ENCODE assay signal across 10 cellular contexts in the genomic region with DNA sequence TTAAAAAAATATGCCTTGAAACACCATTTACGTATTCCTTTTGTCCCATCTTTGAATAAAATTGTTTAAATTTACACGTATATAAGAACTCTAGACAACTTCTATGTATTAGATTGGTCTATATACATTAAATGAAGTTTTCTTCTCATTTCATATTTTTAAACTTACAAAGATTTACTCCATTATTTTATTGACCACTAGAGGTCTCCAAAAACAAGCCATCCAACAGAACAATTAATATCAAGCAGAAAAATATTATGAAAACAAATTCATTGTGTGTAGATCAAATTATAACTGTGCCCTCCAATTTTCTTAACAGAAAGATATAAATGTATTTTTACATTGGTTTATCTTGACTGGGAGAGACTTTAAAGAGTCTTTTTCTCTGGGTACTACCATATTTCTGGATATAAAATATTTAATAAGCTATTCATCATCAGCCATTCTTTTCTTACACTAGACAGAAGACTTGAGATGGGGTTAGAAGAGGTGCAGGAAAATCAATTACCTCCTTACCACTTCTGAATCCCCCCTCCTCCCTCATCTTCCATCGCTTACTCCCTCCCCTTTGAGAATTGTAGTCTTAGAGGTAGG.
A peak's percentile ranks its signal among the peaks of the same experiment; 100 is the strongest.
DNase-seq lines count a peak whose midpoint lies in the region; ATAC-seq and TF ChIP-seq lines count a peak whose summit lies in the region.
"Had no signal": no experiment of that assay in that cellular context is flagged by ENCODE, and none has a peak within 500 bp of the region (broad histone marks: within the 10 kb centered on the region; RNA-seq: fewer than 3 reads in every experiment).

No MANE protein-coding gene starts in this region.

- no peaks in the 10 kb centered on the region for H3K4me1 Mint-ChIP-seq in glutamatergic neuron (ENCODE audit: low read depth, unreplicated experiment)

- no peak for ATAC-seq in Right ventricle myocardium superior (ENCODE audit: poor library complexity)
- no peak for ATAC-seq in GM21367 (IDR thresholded peaks at IDR 0.05; ENCODE audit: unreplicated experiment)
- no peak for ATAC-seq in GM19324 (IDR thresholded peaks at IDR 0.05; ENCODE audit: low FRiP score, unreplicated experiment)
- ATAC-seq: activated T-cell treated with anti-CD3 and anti-CD28 coated beads, Interleukin-2, amount 50 U/mL, for 4 hours had no signal

- H3K4me3 Mint-ChIP-seq in glutamatergic neuron (ENCODE audit: unreplicated experiment) = no peak overlapping the region
- H3K4me3 Mint-ChIP-seq: activated T-cell treated with anti-CD3 and anti-CD28 coated beads, Interleukin-2, amount 50 U/mL, for 4 hours had no signal

- no peak for DNase-seq in left ventricle myocardium inferior
- no peak for DNase-seq in Right ventricle myocardium superior
- DNase-seq in RPMI8226 = peak; percentile 7
- DNase-seq in glutamatergic neuron = no peak
- DNase-seq in COLO668 (lab: John Stamatoyannopoulos, UW; ENCODE audit: unreplicated experiment) = no peak
- no peak for DNase-seq in kidney glomerular epithelial cell (lab: John Stamatoyannopoulos, UW)
- DNase-seq: activated T-cell treated with anti-CD3 and anti-CD28 coated beads, Interleukin-2, amount 50 U/mL, for 4 hours; midbrain had no signal

- H3K27me3 Mint-ChIP-seq in glutamatergic neuron (ENCODE audit: unreplicated experiment) = no peaks in the 10 kb centered on the region

- H3K27ac ChIP-seq in left ventricle myocardium inferior (replicated peaks) = no peak overlapping the region

- intact Hi-C loops in left ventricle myocardium inferior (cut with micrococcal nuclease) = loop anchor here (5.0 kb wide), 1 partner anchor 115 kb away; no protein-coding TSS in a partner anchor
- intact Hi-C loops in Right ventricle myocardium superior (cut with DNase I) = loop anchor here (2.0 kb wide), 1 partner anchor 117 kb away; no protein-coding TSS in a partner anchor

- no peaks in the 10 kb centered on the region for H3K9me3 ChIP-seq in left ventricle myocardium inferior (replicated peaks)

- H3K36me3 Mint-ChIP-seq in glutamatergic neuron (ENCODE audit: unreplicated experiment) = no peaks in the 10 kb centered on the region

- H3K27ac Mint-ChIP-seq in glutamatergic neuron (ENCODE audit: unreplicated experiment) = no peak overlapping the region

- peak; percentile 78 for TF ChIP-seq CTCF in left ventricle myocardium inferior (IDR thresholded peaks at IDR 0.05; ENCODE audit: borderline replicate concordance)
- TF ChIP-seq CTCF in glutamatergic neuron (IDR thresholded peaks at IDR 0.05; ENCODE audit: partially characterized antibody, unreplicated experiment) = peak; percentile 82

- no peaks in the 10 kb centered on the region for H3K4me1 ChIP-seq in left ventricle myocardium inferior

- peaks cover 3% of the 10 kb centered on the region for H3K9me3 Mint-ChIP-seq in glutamatergic neuron (ENCODE audit: unreplicated experiment)
- H3K9me3 Mint-ChIP-seq: activated T-cell treated with anti-CD3 and anti-CD28 coated beads, Interleukin-2, amount 50 U/mL, for 4 hours had no signal

- H3K36me3 ChIP-seq in left ventricle myocardium inferior = peaks cover 24% of the 10 kb centered on the region

- no peaks in the 10 kb centered on the region for H3K27me3 ChIP-seq in left ventricle myocardium inferior (ENCODE audit: low read depth)

- no peak overlapping the region for H3K4me3 ChIP-seq in left ventricle myocardium inferior
